13 cellular contexts compared by ENCODE assay signal in the genomic region with DNA sequence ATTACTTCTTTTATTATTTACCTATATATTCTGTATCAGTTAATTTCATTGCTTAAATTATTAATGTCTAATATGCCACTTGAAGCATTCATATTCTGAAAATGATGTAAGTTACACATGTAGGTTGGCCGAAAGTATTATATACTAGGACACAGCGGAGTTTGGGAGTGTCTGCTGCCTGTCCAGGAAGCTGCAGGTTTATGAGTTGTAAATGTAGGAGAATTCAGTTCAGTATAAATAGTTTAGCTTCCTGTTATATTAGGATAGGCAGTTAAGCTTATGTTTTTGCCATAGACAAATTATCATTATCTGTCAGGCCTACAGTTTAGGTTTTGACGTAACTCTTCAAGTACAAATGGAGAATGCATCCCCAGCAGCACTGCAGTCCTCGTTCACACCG. TPM values are rescaled to one million over a fixed set of nuclear protein-coding genes. Genes with fewer than 3 reads are reported as not detected.
DNase-seq lines count a peak whose midpoint lies in the region; ATAC-seq, FAIRE-seq and TF ChIP-seq lines count a peak whose summit lies in the region.
"Had no signal": no experiment of that assay in that cellular context is flagged by ENCODE, and none has a peak within 500 bp of the region (broad histone marks: within the 10 kb centered on the region; RNA-seq: fewer than 3 reads in every experiment).

No MANE protein-coding gene starts in this region.

- TF ChIP-seq CTCF in GM12878 (IDR thresholded peaks at IDR 0.05 in 2 of 3, conservative IDR thresholded peaks at IDR 0.05 in 1 of 3; ENCODE audit: control insufficient read depth in 2 of 3, extremely low read depth in 1 of 3, insufficient read depth in 1 of 3, low read depth in 3 of 3, low read length in 3 of 3) (no peak), body of pancreas (IDR thresholded peaks at IDR 0.05) (no peak)

- in situ Hi-C loops in GM23248 (cut with MboI): no loop called here
- in situ Hi-C loops in GM12878 (cut with MboI): loop anchor here (10.0 kb wide), 1 partner anchor 181 kb away; no protein-coding TSS in a partner anchor

- no peak overlapping the region for H2AK5ac ChIP-seq in trophoblast cell (ENCODE audit: low read length)

- FAIRE-seq in GM12878 (lab: Jason Lieb, UNC): no peak

- no peaks in the 10 kb centered on the region for H3K79me2 ChIP-seq in GM23248 (ENCODE audit: insufficient read depth)
- H3K79me2 ChIP-seq in GM12878 (ENCODE audit: control insufficient read depth, insufficient read depth, low read length): no peaks in the 10 kb centered on the region
- H3K79me2 ChIP-seq in trophoblast cell (ENCODE audit: control insufficient read depth, insufficient read depth, low read length, poor library complexity): no peaks in the 10 kb centered on the region

- H3K27ac Mint-ChIP-seq in T-helper 2 cell treated with Interferon-gamma antibody and Interleukin-4, amounts not matched to agents 5 μg/mL and 100 μg/mL, for 36 hours: peak overlapping the region; percentile 59

- no peak overlapping the region for H3K18ac ChIP-seq in trophoblast cell (ENCODE audit: low read length)

- RAD21 ChIA-PET in GM12878 (lab: Charles Lee; ENCODE audit: unreplicated experiment): interaction anchor here (0.6 to 3.5 kb wide), 16 partner anchors 9 to 847 kb away, joined by 3 to 63 read pairs (median 4); no protein-coding TSS in a partner anchor

- H4K91ac ChIP-seq in trophoblast cell (ENCODE audit: low read depth, low read length): no peak overlapping the region

- H3K27ac ChIP-seq in GM23248 (no peak overlapping the region), GM12878 (ENCODE audit: control insufficient read depth, insufficient read depth) (no peak overlapping the region), trophoblast cell (ENCODE audit: low read depth, low read length) (no peak overlapping the region), body of pancreas (no peak overlapping the region)
- H3K27ac ChIP-seq: heart left ventricle, Peyer's patch, prostate gland, tibial artery had no signal

- no peaks in the 10 kb centered on the region for H3K9me3 ChIP-seq in GM23248 (ENCODE audit: low read depth)
- H3K9me3 ChIP-seq in GM12878 (replicated peaks; ENCODE audit: control insufficient read depth, insufficient read depth, low read length): no peaks in the 10 kb centered on the region
- H3K9me3 ChIP-seq in trophoblast cell (ENCODE audit: insufficient read depth, low read depth, low read length): no peaks in the 10 kb centered on the region
- no peaks in the 10 kb centered on the region for H3K9me3 ChIP-seq in body of pancreas
- H3K9me3 ChIP-seq: HAP-1, Peyer's patch, prostate gland, tibial artery had no signal

- no peak overlapping the region for H3K23ac ChIP-seq in trophoblast cell (ENCODE audit: low read length)

- H3K4me2 ChIP-seq in GM23248 (ENCODE audit: unreplicated experiment) (peak overlapping the region; percentile 66), GM12878 (ENCODE audit: control insufficient read depth, insufficient read depth) (peak overlapping the region; percentile 69), trophoblast cell (ENCODE audit: low read length) (peak overlapping the region; percentile 25)

- peaks cover 8% of the 10 kb centered on the region for H3K27me3 Mint-ChIP-seq in T-helper 2 cell treated with Interferon-gamma antibody and Interleukin-4, amounts not matched to agents 5 μg/mL and 100 μg/mL, for 36 hours (ENCODE audit: low read depth)

- H3K4ac ChIP-seq in trophoblast cell (ENCODE audit: low read depth, low read length): no peak overlapping the region

- H3K36me3 ChIP-seq in GM23248 (ENCODE audit: low read depth) (no peaks in the 10 kb centered on the region), GM12878 (ENCODE audit: control insufficient read depth in 2 of 2, insufficient read depth in 2 of 2, low read length in 1 of 2) (no peaks in the 10 kb centered on the region), trophoblast cell (ENCODE audit: control insufficient read depth in 1 of 2, insufficient read depth in 2 of 2, low read length in 2 of 2) (no peaks in the 10 kb centered on the region), body of pancreas (replicated peaks in 1 of 2; ENCODE audit: insufficient read depth in 1 of 2, low read depth in 2 of 2) (no peaks in the 10 kb centered on the region)
- H3K36me3 ChIP-seq: HAP-1, Peyer's patch, prostate gland had no signal

- H2BK120ac ChIP-seq in trophoblast cell (ENCODE audit: insufficient read depth, low read length, poor library complexity): no peak overlapping the region

- no peak overlapping the region for H3K9ac ChIP-seq in GM23248
- H3K9ac ChIP-seq in GM12878 (ENCODE audit: control insufficient read depth, insufficient read depth, low read length): no peak overlapping the region
- no peak overlapping the region for H3K9ac ChIP-seq in trophoblast cell (ENCODE audit: low read length)

- H2BK5ac ChIP-seq in trophoblast cell (ENCODE audit: low read depth, low read length, poor library complexity): no peak overlapping the region

- H3K4me3 Mint-ChIP-seq in T-helper 2 cell treated with Interferon-gamma antibody and Interleukin-4, amounts not matched to agents 5 μg/mL and 100 μg/mL, for 36 hours: peak overlapping the region; percentile 70

- SMC1A ChIA-PET in GM12878 (lab: Charles Lee; ENCODE audit: uncharacterized antibody, unreplicated experiment): interaction anchor here (0.7 to 4.5 kb wide), 36 partner anchors 9 to 859 kb away, joined by 3 to 73 read pairs (median 3); no protein-coding TSS in a partner anchor

- H3K4me1 Mint-ChIP-seq in T-helper 2 cell treated with Interferon-gamma antibody and Interleukin-4, amounts not matched to agents 5 μg/mL and 100 μg/mL, for 36 hours (ENCODE audit: low read depth): peaks cover 7% of the 10 kb centered on the region

- H2AFZ ChIP-seq in GM23248 (peak overlapping the region; percentile 73), GM12878 (ENCODE audit: control insufficient read depth, low read depth, low read length) (peak overlapping the region; percentile 54; the same call in 1 of the 2 replicates), trophoblast cell (ENCODE audit: insufficient read depth, low read length, poor library complexity) (no peak overlapping the region)

- no peaks in the 10 kb centered on the region for H3F3A ChIP-seq in GM23248 (ENCODE audit: insufficient read depth)

- H3K4me1 ChIP-seq in GM23248 (ENCODE audit: insufficient read depth) (peaks cover 7% of the 10 kb centered on the region; the same call in 1 of the 2 replicates), GM12878 (ENCODE audit: control insufficient read depth, insufficient read depth, low read length) (peaks cover 7% of the 10 kb centered on the region; the same call in 1 of the 2 replicates), trophoblast cell (ENCODE audit: control insufficient read depth in 1 of 2, insufficient read depth in 2 of 2, low read length in 2 of 2) (peaks cover 0 to 2% of the 10 kb centered on the region in 2 experiments), body of pancreas (peaks cover 11% of the 10 kb centered on the region)
- H3K4me1 ChIP-seq: prostate gland had no signal

- no peaks in the 10 kb centered on the region for H3K79me1 ChIP-seq in trophoblast cell (ENCODE audit: low read length)

- H4K12ac ChIP-seq in trophoblast cell (ENCODE audit: low read depth, low read length): no peak overlapping the region

- intact Hi-C loops in GM12878 (cut with micrococcal nuclease; ENCODE audit: unreplicated experiment): loop anchor here (1.0 to 10.0 kb wide), 4 partner anchors 45 to 847 kb away; no protein-coding TSS in a partner anchor
- intact Hi-C loops in body of pancreas (cut with DNase I): loop anchor here (5.0 to 10.0 kb wide), 2 partner anchors 61 to 184 kb away; no protein-coding TSS in a partner anchor

- no peak for TF ChIP-seq RAD21 in GM12878 (IDR thresholded peaks at IDR 0.05; ENCODE audit: insufficient read depth, low read depth, low read length)

- 0 out of 2 replicates have a peak overlapping the region, but pooled peaks have one; percentile 46 for H3K4me3 ChIP-seq in GM23248
- H3K4me3 ChIP-seq in GM12878: no peak overlapping the region
- no peak overlapping the region for H3K4me3 ChIP-seq in trophoblast cell (ENCODE audit: low read depth, low read length)
- H3K4me3 ChIP-seq in body of pancreas: no peak overlapping the region
- H3K4me3 ChIP-seq: HAP-1, heart left ventricle, Peyer's patch, prostate gland, tibial artery had no signal

- H3K36me3 Mint-ChIP-seq in T-helper 2 cell treated with Interferon-gamma antibody and Interleukin-4, amounts not matched to agents 5 μg/mL and 100 μg/mL, for 36 hours (ENCODE audit: low read depth): peaks cover 3% of the 10 kb centered on the region

- no peak overlapping the region for H3K14ac ChIP-seq in trophoblast cell (ENCODE audit: low read length)

- no TSS peak for BruUV-seq in GM12878 (replicated peaks; lab: Mats Ljungman, UMichigan)

- CTCF ChIA-PET in GM12878 (lab: Yijun Ruan, JAX): interaction anchor here (0.6 to 4.2 kb wide), 70 partner anchors 9 to 848 kb away, joined by 3 to 167 read pairs (median 5); partner anchors contain the start of gene ZNF236

- no peak for TF ChIP-seq EP300 in GM12878 (IDR thresholded peaks at IDR 0.05; ENCODE audit: borderline replicate concordance in 1 of 2, control insufficient read depth in 1 of 2, low read depth in 2 of 2, low read length in 2 of 2)

- no peaks in the 10 kb centered on the region for H3K9me3 Mint-ChIP-seq in T-helper 2 cell treated with Interferon-gamma antibody and Interleukin-4, amounts not matched to agents 5 μg/mL and 100 μg/mL, for 36 hours

- no peak for DNase-seq in T-helper 2 cell treated with Interferon-gamma antibody and Interleukin-4, amounts not matched to agents 5 μg/mL and 100 μg/mL, for 36 hours (ENCODE audit: low spot score)
- no peak for DNase-seq in T-helper 2 cell
- no peak for DNase-seq in GM23248
- DNase-seq in GM12878 (ENCODE audit: low read depth, low spot score): no peak
- no peak for DNase-seq in trophoblast cell
- DNase-seq in stimulated activated CD4-positive, alpha-beta T cell treated with anti-CD3 and anti-CD28 coated beads, Interleukin-4, amount 100 ng/mL, for 1 hour: no peak
- DNase-seq in body of pancreas: no peak
- DNase-seq in DMS 273 treated with DMSO at 0.1 percent for 48 hours (lab: John Stamatoyannopoulos, UW): no peak

- no peak overlapping the region for H2BK12ac ChIP-seq in trophoblast cell (ENCODE audit: low read length)

- H4K8ac ChIP-seq in trophoblast cell (ENCODE audit: low read depth, low read length): no peak overlapping the region

- H3K27me3 ChIP-seq in GM23248 (replicated peaks; ENCODE audit: insufficient read depth) (no peaks in the 10 kb centered on the region), GM12878 (replicated peaks in 1 of 2; ENCODE audit: control insufficient read depth in 2 of 2, insufficient read depth in 2 of 2, low read length in 1 of 2) (no peaks in the 10 kb centered on the region), trophoblast cell (ENCODE audit: insufficient read depth, low read length) (no peaks in the 10 kb centered on the region), body of pancreas (no peaks in the 10 kb centered on the region)
- H3K27me3 ChIP-seq: Peyer's patch had no signal

- ATAC-seq in GM12878 (no peak), body of pancreas (no peak)

- TF ChIP-seq POLR2A in GM12878 (IDR thresholded peaks at IDR 0.05; ENCODE audit: low read depth, low read length): no peak
- TF ChIP-seq POLR2A in body of pancreas (IDR thresholded peaks at IDR 0.05): no peak

- H4K20me1 ChIP-seq in GM23248 (ENCODE audit: insufficient read depth) (no peaks in the 10 kb centered on the region), GM12878 (ENCODE audit: control insufficient read depth, insufficient read depth) (no peaks in the 10 kb centered on the region)

- POLR2A ChIA-PET in GM12878 (lab: Charles Lee): interaction anchor here (0.8 to 1.5 kb wide), 3 partner anchors 14 to 182 kb away, joined by 3 to 4 read pairs (median 4); no protein-coding TSS in a partner anchor

- 50 to 55% methylated on average over 5 of the region's 5 CpGs for WGBS in GM23248 (ENCODE audit: low coverage in 1 of 2, low lambda C conversion rate in 2 of 2, missing lambda C conversion rate in 2 of 2), 2 experiments
- WGBS in GM12878 (ENCODE audit: insufficient coverage, insufficient replicate concordance, low lambda C conversion rate, missing lambda C conversion rate): 39% methylated on average over 5 of the region's 5 CpGs
- WGBS in trophoblast cell (ENCODE audit: extremely low coverage, insufficient coverage, insufficient read length): no CpG with 5 or more reads among the region's 5 CpGs
- 36 to 41% methylated on average over 5 of the region's 5 CpGs for WGBS in body of pancreas, 2 donors

- H3K9me2 ChIP-seq in GM23248 (ENCODE audit: insufficient read depth): no peaks in the 10 kb centered on the region

RNA-seq across cellular contexts. Expression of gene ZNF236, which starts 18.9 kb away (rescaled TPM):
- total RNA-seq in GM23248 (2014; rRNA removed; shearing (Covaris generic)): 5.1 and 12.4 TPM in 2 replicates
- 2.4 and 4.6 TPM in 2 replicates for polyA plus RNA-seq in GM23248 (2016; fragmentation: Nextera tagmentation; extraction: Ambion mirVana)
- total RNA-seq in GM12878 (2013; cell fraction: nucleolus; rRNA removed): 66.1 and 67.1 TPM in 2 replicates
- total RNA-seq in GM12878 (2014; rRNA removed): 7.6 and 8.2 TPM in 2 replicates
- total RNA-seq in GM12878 (2014; rRNA removed; fragmentation: Illumina TruSeq; extraction: Trizol): 7.1 and 8.2 TPM in 2 replicates
- 14.4 and 15.0 TPM in 2 replicates for total RNA-seq in GM12878 (2021)
- polyA plus RNA-seq in GM12878 (2011; ENCODE audit: low read depth): 2.4 TPM
- 4.6 and 6.0 TPM in 2 replicates for polyA plus RNA-seq in GM12878 (2011; rRNA removed)
- 4.5 and 5.1 TPM in 2 replicates for polyA plus RNA-seq in GM12878 (2011; cell fraction: cytosol; rRNA removed)
- 24.3 and 24.5 TPM in 2 replicates for polyA plus RNA-seq in GM12878 (2011; cell fraction: nucleus; rRNA removed)
- 3.1 and 4.3 TPM in 2 replicates for polyA plus RNA-seq in GM12878 (2012)
- 5.3 and 5.4 TPM in 2 replicates for polyA plus RNA-seq in GM12878 (2014; fragmentation: Illumina TruSeq; extraction: Trizol)
- polyA plus RNA-seq in GM12878 (2014; fragmentation: Nextera tagmentation; extraction: Ambion mirVana): 1 to 10 TPM; 1.0 to 1.3 TPM
- polyA plus RNA-seq in GM12878 (2014; rRNA removed): 6.1 and 6.5 TPM in 2 replicates
- polyA plus RNA-seq in GM12878 (2016; fragmentation: Nextera tagmentation; extraction: Ambion mirVana): 1 to 10 TPM; 5.7 to 5.8 TPM
- polyA minus RNA-seq in GM12878 (2011; rRNA and poly(A)+ RNA removed): 31.3 and 34.7 TPM in 2 replicates
- 8.6 and 13.2 TPM in 2 replicates for polyA minus RNA-seq in GM12878 (2011; cell fraction: cytosol; rRNA and poly(A)+ RNA removed)
- 48.0 and 85.9 TPM in 2 replicates for polyA minus RNA-seq in GM12878 (2011; cell fraction: nucleus; rRNA and poly(A)+ RNA removed)
- polyA plus RNA-seq in trophoblast cell (2013): 6.3 and 7.1 TPM in 2 replicates
- total RNA-seq in body of pancreas: 10 to 100 TPM in 1 of 2 donors, 1 to 10 TPM in 1; 9.6 to 22.7 TPM
